Comparison of ENCODE assay signal across 1 cellular context in the genomic region with DNA sequence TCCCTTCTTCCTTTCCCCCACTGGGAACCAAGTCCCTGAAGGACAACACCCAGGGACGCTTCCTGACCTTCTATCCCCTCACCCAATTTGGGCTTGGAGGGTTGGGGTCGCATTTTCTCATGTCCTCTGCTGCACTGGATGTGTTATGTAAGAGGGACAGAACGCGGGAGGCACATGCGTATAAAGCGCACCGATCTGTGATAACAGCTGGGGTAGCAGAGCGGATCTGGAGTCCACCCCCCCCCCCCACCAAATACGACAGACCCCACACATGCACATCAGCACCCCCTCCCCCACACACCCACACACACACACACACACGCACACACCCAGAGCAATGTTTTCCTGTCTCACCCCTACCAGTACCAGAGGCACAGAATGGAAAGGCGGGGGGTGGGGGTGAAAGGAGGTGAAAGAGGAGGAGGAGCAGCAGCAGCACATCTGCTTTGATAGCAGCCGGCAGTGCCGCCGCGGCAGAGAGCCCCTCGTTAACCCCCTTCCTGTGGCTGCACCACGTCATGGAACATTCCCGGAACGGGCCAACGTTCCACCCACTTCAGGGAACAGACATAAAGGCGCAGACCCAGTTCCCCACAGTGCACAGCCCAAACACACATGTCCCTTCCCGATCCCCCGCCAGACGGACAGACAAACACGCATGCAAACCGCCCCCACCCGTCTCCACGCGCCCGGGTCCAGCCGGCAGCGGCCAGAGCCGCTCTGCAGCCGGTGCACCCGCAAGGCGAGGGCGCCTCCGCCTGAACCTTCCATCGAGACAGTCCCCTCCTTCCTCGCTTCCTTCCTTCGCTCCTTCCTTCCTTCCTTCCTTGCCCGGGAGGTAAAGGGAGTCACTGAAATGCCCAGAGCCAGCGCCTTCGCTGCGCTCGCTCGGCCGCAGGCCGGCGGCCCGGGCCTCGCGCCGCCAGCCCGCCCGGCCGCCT.
TF ChIP-seq lines count a peak whose summit lies in the region.

No MANE protein-coding gene starts in this region.

TF ChIP-seq in HEK293, 187 proteins besides CTCF, POLR2A, EP300 and RAD21 (continued from another document and continues in another):
- no peak for TF ChIP-seq ZNF239 (tag by site-specific recombination; IDR thresholded peaks at IDR 0.05)
- no peak for TF ChIP-seq ZNF169 (tag by site-specific recombination; IDR thresholded peaks at IDR 0.05)
- TF ChIP-seq ZNF138 (tag by site-specific recombination; IDR thresholded peaks at IDR 0.05; ENCODE audit: borderline replicate concordance), result no peak
- no peak for TF ChIP-seq KLF7 (tag by site-specific recombination; IDR thresholded peaks at IDR 0.05; ENCODE audit: borderline replicate concordance)
- TF ChIP-seq ZNF157 (tag by site-specific recombination; IDR thresholded peaks at IDR 0.05), result no peak
- TF ChIP-seq, protein P1, sequence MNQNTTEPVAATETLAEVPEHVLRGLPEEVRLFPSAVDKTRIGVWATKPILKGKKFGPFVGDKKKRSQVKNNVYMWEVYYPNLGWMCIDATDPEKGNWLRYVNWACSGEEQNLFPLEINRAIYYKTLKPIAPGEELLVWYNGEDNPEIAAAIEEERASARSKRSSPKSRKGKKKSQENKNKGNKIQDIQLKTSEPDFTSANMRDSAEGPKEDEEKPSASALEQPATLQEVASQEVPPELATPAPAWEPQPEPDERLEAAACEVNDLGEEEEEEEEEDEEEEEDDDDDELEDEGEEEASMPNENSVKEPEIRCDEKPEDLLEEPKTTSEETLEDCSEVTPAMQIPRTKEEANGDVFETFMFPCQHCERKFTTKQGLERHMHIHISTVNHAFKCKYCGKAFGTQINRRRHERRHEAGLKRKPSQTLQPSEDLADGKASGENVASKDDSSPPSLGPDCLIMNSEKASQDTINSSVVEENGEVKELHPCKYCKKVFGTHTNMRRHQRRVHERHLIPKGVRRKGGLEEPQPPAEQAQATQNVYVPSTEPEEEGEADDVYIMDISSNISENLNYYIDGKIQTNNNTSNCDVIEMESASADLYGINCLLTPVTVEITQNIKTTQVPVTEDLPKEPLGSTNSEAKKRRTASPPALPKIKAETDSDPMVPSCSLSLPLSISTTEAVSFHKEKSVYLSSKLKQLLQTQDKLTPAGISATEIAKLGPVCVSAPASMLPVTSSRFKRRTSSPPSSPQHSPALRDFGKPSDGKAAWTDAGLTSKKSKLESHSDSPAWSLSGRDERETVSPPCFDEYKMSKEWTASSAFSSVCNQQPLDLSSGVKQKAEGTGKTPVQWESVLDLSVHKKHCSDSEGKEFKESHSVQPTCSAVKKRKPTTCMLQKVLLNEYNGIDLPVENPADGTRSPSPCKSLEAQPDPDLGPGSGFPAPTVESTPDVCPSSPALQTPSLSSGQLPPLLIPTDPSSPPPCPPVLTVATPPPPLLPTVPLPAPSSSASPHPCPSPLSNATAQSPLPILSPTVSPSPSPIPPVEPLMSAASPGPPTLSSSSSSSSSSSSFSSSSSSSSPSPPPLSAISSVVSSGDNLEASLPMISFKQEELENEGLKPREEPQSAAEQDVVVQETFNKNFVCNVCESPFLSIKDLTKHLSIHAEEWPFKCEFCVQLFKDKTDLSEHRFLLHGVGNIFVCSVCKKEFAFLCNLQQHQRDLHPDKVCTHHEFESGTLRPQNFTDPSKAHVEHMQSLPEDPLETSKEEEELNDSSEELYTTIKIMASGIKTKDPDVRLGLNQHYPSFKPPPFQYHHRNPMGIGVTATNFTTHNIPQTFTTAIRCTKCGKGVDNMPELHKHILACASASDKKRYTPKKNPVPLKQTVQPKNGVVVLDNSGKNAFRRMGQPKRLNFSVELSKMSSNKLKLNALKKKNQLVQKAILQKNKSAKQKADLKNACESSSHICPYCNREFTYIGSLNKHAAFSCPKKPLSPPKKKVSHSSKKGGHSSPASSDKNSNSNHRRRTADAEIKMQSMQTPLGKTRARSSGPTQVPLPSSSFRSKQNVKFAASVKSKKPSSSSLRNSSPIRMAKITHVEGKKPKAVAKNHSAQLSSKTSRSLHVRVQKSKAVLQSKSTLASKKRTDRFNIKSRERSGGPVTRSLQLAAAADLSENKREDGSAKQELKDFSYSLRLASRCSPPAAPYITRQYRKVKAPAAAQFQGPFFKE (tag by site-specific recombination; IDR thresholded peaks at IDR 0.05; ENCODE audit: borderline replicate concordance), result no peak
- no peak for TF ChIP-seq ZNF248 (tag by site-specific recombination; IDR thresholded peaks at IDR 0.05)
- TF ChIP-seq, protein P2, sequence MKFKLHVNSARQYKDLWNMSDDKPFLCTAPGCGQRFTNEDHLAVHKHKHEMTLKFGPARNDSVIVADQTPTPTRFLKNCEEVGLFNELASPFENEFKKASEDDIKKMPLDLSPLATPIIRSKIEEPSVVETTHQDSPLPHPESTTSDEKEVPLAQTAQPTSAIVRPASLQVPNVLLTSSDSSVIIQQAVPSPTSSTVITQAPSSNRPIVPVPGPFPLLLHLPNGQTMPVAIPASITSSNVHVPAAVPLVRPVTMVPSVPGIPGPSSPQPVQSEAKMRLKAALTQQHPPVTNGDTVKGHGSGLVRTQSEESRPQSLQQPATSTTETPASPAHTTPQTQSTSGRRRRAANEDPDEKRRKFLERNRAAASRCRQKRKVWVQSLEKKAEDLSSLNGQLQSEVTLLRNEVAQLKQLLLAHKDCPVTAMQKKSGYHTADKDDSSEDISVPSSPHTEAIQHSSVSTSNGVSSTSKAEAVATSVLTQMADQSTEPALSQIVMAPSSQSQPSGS (tag by site-specific recombination; IDR thresholded peaks at IDR 0.05; ENCODE audit: low read depth), result peak; percentile 84
- TF ChIP-seq, protein P3, sequence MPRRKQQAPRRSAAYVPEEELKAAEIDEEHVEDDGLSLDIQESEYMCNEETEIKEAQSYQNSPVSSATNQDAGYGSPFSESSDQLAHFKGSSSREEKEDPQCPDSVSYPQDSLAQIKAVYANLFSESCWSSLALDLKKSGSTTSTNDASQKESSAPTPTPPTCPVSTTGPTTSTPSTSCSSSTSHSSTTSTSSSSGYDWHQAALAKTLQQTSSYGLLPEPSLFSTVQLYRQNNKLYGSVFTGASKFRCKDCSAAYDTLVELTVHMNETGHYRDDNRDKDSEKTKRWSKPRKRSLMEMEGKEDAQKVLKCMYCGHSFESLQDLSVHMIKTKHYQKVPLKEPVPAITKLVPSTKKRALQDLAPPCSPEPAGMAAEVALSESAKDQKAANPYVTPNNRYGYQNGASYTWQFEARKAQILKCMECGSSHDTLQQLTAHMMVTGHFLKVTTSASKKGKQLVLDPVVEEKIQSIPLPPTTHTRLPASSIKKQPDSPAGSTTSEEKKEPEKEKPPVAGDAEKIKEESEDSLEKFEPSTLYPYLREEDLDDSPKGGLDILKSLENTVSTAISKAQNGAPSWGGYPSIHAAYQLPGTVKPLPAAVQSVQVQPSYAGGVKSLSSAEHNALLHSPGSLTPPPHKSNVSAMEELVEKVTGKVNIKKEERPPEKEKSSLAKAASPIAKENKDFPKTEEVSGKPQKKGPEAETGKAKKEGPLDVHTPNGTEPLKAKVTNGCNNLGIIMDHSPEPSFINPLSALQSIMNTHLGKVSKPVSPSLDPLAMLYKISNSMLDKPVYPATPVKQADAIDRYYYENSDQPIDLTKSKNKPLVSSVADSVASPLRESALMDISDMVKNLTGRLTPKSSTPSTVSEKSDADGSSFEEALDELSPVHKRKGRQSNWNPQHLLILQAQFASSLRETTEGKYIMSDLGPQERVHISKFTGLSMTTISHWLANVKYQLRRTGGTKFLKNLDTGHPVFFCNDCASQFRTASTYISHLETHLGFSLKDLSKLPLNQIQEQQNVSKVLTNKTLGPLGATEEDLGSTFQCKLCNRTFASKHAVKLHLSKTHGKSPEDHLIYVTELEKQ (tag by site-specific recombination; IDR thresholded peaks at IDR 0.05; ENCODE audit: borderline replicate concordance), result no peak
- peak; percentile 22; the same call in 1 of the 2 replicates for TF ChIP-seq ZNF76 (tag by site-specific recombination; IDR thresholded peaks at IDR 0.05; ENCODE audit: borderline replicate concordance, low read depth)
- TF ChIP-seq ZFP41 (tag by site-specific recombination; IDR thresholded peaks at IDR 0.05; ENCODE audit: borderline replicate concordance), result no peak
- TF ChIP-seq MEIS1 (CRISPR knock-in tag; IDR thresholded peaks at IDR 0.05; ENCODE audit: borderline replicate concordance), result no peak; the same call in 1 of the 2 replicates
- TF ChIP-seq SCRT2 (tag by site-specific recombination; IDR thresholded peaks at IDR 0.05), result peak; percentile 41; the same call in 1 of the 2 replicates
- no peak for TF ChIP-seq ZNF184 (tag by site-specific recombination; IDR thresholded peaks at IDR 0.05)
- no peak for TF ChIP-seq ZNF19 (tag by site-specific recombination; IDR thresholded peaks at IDR 0.05; ENCODE audit: low read depth)
- no peak for TF ChIP-seq ZNF473 (tag by site-specific recombination; IDR thresholded peaks at IDR 0.05)
- TF ChIP-seq, protein P4, sequence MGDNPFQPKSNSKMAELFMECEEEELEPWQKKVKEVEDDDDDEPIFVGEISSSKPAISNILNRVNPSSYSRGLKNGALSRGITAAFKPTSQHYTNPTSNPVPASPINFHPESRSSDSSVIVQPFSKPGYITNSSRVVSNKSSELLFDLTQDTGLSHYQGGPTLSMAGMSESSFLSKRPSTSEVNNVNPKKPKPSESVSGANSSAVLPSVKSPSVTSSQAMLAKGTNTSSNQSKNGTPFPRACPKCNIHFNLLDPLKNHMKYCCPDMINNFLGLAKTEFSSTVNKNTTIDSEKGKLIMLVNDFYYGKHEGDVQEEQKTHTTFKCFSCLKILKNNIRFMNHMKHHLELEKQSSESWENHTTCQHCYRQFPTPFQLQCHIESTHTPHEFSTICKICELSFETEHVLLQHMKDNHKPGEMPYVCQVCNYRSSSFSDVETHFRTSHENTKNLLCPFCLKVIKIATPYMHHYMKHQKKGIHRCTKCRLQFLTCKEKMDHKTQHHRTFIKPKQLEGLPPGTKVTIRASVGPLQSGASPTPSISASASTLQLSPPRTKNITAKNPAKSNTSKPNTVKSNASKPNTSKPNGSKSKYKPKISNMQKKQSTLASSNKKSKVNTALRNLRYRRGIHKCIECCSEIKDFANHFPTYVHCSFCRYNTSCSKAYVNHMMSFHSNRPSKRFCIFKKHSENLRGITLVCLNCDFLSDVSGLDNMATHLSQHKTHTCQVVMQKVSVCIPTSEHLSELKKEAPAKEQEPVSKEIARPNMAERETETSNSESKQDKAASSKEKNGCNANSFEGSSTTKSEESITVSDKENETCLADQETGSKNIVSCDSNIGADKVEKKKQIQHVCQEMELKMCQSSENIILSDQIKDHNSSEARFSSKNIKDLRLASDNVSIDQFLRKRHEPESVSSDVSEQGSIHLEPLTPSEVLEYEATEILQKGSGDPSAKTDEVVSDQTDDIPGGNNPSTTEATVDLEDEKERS (tag by site-specific recombination; IDR thresholded peaks at IDR 0.05), result no peak
- TF ChIP-seq ZNF341 (tag by site-specific recombination; IDR thresholded peaks at IDR 0.05; ENCODE audit: low read depth), result peak; percentile 80
- TF ChIP-seq SETDB1 (IDR thresholded peaks at IDR 0.05; ENCODE audit: insufficient read length, low read length), result no peak
- TF ChIP-seq, protein P5, sequence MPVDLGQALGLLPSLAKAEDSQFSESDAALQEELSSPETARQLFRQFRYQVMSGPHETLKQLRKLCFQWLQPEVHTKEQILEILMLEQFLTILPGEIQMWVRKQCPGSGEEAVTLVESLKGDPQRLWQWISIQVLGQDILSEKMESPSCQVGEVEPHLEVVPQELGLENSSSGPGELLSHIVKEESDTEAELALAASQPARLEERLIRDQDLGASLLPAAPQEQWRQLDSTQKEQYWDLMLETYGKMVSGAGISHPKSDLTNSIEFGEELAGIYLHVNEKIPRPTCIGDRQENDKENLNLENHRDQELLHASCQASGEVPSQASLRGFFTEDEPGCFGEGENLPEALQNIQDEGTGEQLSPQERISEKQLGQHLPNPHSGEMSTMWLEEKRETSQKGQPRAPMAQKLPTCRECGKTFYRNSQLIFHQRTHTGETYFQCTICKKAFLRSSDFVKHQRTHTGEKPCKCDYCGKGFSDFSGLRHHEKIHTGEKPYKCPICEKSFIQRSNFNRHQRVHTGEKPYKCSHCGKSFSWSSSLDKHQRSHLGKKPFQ (tag by site-specific recombination; IDR thresholded peaks at IDR 0.05), result no peak
- peak; percentile 34; the same call in 1 of the 2 replicates for TF ChIP-seq ZNF223 (tag by site-specific recombination; IDR thresholded peaks at IDR 0.05)
- no peak for TF ChIP-seq ZNF548 (tag by site-specific recombination; IDR thresholded peaks at IDR 0.05)
- TF ChIP-seq KLF16 (tag by site-specific recombination; IDR thresholded peaks at IDR 0.05), result peak; percentile 84
- no peak for TF ChIP-seq ZNF777 (tag by site-specific recombination; IDR thresholded peaks at IDR 0.05; ENCODE audit: borderline replicate concordance)
- TF ChIP-seq ZNF133 (tag by site-specific recombination; IDR thresholded peaks at IDR 0.05), result no peak
- no peak for TF ChIP-seq ZFP3 (tag by site-specific recombination; IDR thresholded peaks at IDR 0.05; ENCODE audit: low read depth)
- peak; percentile 97 for TF ChIP-seq ZBTB8A (tag by site-specific recombination; IDR thresholded peaks at IDR 0.05)
- TF ChIP-seq ZNF221 (tag by site-specific recombination; IDR thresholded peaks at IDR 0.05; ENCODE audit: borderline replicate concordance), result no peak
- peak; percentile 79 for TF ChIP-seq ZNF2 (tag by site-specific recombination; IDR thresholded peaks at IDR 0.05)
- peak; percentile 97 for TF ChIP-seq ZBTB48 (tag by site-specific recombination; IDR thresholded peaks at IDR 0.05)
- TF ChIP-seq, protein P6, sequence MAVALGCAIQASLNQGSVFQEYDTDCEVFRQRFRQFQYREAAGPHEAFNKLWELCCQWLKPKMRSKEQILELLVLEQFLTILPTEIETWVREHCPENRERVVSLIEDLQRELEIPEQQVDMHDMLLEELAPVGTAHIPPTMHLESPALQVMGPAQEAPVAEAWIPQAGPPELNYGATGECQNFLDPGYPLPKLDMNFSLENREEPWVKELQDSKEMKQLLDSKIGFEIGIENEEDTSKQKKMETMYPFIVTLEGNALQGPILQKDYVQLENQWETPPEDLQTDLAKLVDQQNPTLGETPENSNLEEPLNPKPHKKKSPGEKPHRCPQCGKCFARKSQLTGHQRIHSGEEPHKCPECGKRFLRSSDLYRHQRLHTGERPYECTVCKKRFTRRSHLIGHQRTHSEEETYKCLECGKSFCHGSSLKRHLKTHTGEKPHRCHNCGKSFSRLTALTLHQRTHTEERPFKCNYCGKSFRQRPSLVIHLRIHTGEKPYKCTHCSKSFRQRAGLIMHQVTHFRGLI (tag by site-specific recombination; IDR thresholded peaks at IDR 0.05), result peak; percentile 59; the same call in 1 of the 2 replicates
- peak; percentile 60; the same call in 1 of the 2 replicates for TF ChIP-seq KLF9 (tag by site-specific recombination; IDR thresholded peaks at IDR 0.05; ENCODE audit: low read depth)
